Comparison of ENCODE assay signal across 1 cellular context in the genomic region with DNA sequence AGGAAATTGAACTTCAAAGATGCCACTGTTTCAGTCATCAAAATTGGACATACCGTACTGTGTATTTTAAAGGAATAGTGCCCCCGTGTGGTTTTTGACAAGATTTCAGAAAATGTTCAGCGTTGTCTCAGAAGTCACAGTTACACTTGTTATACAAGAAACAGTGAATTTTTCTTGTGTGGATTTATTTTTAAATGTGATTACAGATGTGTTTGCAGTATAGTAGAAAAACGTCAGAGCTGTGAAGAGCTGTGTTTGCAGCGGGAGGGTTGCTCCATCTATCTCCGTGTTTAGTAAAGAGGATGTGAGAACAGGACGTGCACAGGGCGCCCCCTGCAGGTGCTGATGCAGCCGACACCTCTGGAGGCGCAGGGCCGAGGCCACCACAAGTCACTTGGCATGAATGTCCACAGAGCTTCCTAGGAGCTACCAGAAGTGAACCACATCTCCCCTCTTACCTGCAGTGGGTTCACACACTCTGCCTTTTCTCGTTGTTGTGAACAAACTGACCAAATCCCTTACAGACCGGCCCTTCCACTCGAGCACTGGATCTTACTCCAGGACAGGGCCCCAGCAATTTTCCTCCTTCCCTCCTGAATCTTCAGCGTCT.
TF ChIP-seq lines count a peak whose summit lies in the region.

No MANE protein-coding gene starts in this region.

TF ChIP-seq in Ishikawa, 13 proteins besides CTCF, POLR2A, EP300 and RAD21 (continued from another document):
- TF ChIP-seq, protein P1, sequence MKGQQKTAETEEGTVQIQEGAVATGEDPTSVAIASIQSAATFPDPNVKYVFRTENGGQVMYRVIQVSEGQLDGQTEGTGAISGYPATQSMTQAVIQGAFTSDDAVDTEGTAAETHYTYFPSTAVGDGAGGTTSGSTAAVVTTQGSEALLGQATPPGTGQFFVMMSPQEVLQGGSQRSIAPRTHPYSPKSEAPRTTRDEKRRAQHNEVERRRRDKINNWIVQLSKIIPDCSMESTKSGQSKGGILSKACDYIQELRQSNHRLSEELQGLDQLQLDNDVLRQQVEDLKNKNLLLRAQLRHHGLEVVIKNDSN (IDR thresholded peaks at IDR 0.05) = no peak
TF ChIP-seq in Ishikawa: peak in this region for 0.
